Comparison of ENCODE assay signal across 26 cellular contexts in the genomic region with DNA sequence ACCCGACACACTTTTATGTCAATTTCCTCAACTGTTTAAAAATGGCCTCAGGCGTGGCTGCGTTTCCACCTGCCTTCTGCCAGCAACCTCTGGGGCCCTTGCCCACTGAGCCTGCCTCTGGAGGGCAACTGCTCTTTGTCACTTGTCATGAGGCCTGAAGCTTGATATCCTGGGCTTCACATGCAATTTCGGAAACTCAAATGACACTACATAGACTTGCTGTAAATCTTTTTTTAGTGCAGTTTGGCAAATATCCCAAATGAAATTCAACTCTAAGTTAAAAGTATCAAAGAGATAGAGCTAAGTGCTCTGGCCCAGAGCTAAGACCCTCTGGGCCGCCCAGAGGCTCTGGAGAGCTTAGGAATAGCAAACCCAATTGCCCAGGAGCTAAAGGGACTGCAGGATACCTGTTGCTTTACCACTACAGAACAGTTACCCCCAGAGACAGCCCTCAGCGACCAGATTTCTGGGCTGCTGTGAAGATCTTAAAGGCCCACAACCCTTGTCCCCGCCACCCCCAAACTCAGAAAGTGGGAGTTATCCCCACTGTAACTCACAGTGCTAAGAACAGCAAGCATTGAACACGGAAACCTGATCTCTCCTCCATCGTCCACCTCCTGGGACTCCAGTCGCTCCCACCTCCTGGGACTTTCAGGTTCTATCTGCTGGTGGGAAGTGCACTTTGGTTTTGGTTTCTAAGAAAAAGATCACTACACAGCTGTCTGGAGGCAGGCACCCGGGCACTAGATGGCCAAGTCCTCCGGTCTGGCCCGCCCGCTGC. TPM values are rescaled to one million over a fixed set of nuclear protein-coding genes. Genes with fewer than 3 reads are reported as not detected.
DNase-seq lines count a peak whose midpoint lies in the region; ATAC-seq and TF ChIP-seq lines count a peak whose summit lies in the region.
"Had no signal": no experiment of that assay in that cellular context is flagged by ENCODE, and none has a peak within 500 bp of the region (broad histone marks: within the 10 kb centered on the region; RNA-seq: fewer than 3 reads in every experiment).

No MANE protein-coding gene starts in this region.

- H3K4me2 ChIP-seq in GM23338, result 0 out of 2 replicates have a peak overlapping the region, but pooled peaks have one; percentile 26
- H3K4me2 ChIP-seq: KMS-11 had no signal

- H3K9me2 ChIP-seq in GM23338 (ENCODE audit: insufficient read depth), result no peaks in the 10 kb centered on the region

- TF ChIP-seq POLR2A in gastrocnemius medialis (IDR thresholded peaks at IDR 0.05), result no peak
- TF ChIP-seq POLR2A in gastroesophageal sphincter (IDR thresholded peaks at IDR 0.05), result no peak

- no peak overlapping the region for H3K27ac Mint-ChIP-seq in GM23338
- H3K27ac Mint-ChIP-seq: activated CD4-positive, alpha-beta T cell treated with anti-CD3 and anti-CD28 coated beads, Interleukin-2, amount 10 ng/mL, durations not matched to agents 24 days and 14 days; activated naive CD4-positive, alpha-beta T cell treated with anti-CD3 and anti-CD28 coated beads, Interleukin-2, amount 50 U/mL, for 72 hours; activated T-helper 17 cell treated with anti-CD3 and anti-CD28 coated beads, Interleukin-2, amount 50 U/mL, for 72 hours; CD8-positive, alpha-beta memory T cell; stimulated activated naive B cell treated with anti-CD40 and anti-IgM and Interleukin-4, amounts not matched to agents 10 μg/mL and 1 μg/mL and 100 μg/mL, for 72 hours had no signal

- peak overlapping the region; percentile 50 for H3K4me3 Mint-ChIP-seq in GM23338
- H3K4me3 Mint-ChIP-seq: activated CD4-positive, alpha-beta T cell treated with anti-CD3 and anti-CD28 coated beads, Interleukin-2, amount 10 ng/mL, durations not matched to agents 24 days and 14 days; activated T-helper 17 cell treated with anti-CD3 and anti-CD28 coated beads, Interleukin-2, amount 50 U/mL, for 72 hours; stimulated activated naive B cell treated with anti-CD40 and anti-IgM and Interleukin-4, amounts not matched to agents 10 μg/mL and 1 μg/mL and 100 μg/mL, for 72 hours had no signal

- H3K27me3 ChIP-seq in GM23338 (ENCODE audit: insufficient read depth) (peaks cover 28% of the 10 kb centered on the region), gastrocnemius medialis (peaks cover 2 to 7% (median 3%) of the 10 kb centered on the region in 3 donors), gastroesophageal sphincter (peaks cover 85% of the 10 kb centered on the region)

- H3K9me3 ChIP-seq in gastrocnemius medialis (no peaks in the 10 kb centered on the region), gastroesophageal sphincter (no peaks in the 10 kb centered on the region)
- H3K9me3 ChIP-seq: tibial nerve had no signal

- in situ Hi-C loops in gastrocnemius medialis (cut with MboI; ENCODE audit: low sequenced_read_pairs in 4 of 4), result no loop called here

- peak overlapping the region; percentile 97 for H2AFZ ChIP-seq in GM23338

- no peaks in the 10 kb centered on the region for H3K36me3 ChIP-seq in GM23338 (ENCODE audit: insufficient read depth)
- H3K36me3 ChIP-seq in gastrocnemius medialis, result no peaks in the 10 kb centered on the region
- H3K36me3 ChIP-seq in gastroesophageal sphincter, result no peaks in the 10 kb centered on the region
- H3K36me3 ChIP-seq: tibial nerve had no signal

- peaks cover 4% of the 10 kb centered on the region; the same call in 1 of the 2 replicates for H3F3A ChIP-seq in GM23338 (replicated peaks; ENCODE audit: low read depth)

- no peak for DNase-seq in GM23338 (ENCODE audit: low spot score)
- peak; percentile 5 for DNase-seq in NCI-H69 (lab: John Stamatoyannopoulos, UW)
- DNase-seq in left cardiac atrium, result no peak
- DNase-seq in gastrocnemius medialis, result peak in 1 of 2 donors; percentile 44
- no peak for DNase-seq in dermis blood vessel endothelial cell
- no peak for DNase-seq in activated CD4-positive, alpha-beta T cell treated with anti-CD3 and anti-CD28 coated beads for 48 hours
- DNase-seq in amniotic stem cell (lab: John Stamatoyannopoulos, UW), result no peak
- DNase-seq: activated CD4-positive, alpha-beta T cell treated with anti-CD3 and anti-CD28 coated beads, Interleukin-2, amount 10 ng/mL, durations not matched to agents 24 days and 14 days; CD8-positive, alpha-beta memory T cell; DMS153; GF-D8; kidney glomerular epithelial cell; mesendoderm; NCI-H1694; NCI-H774; stimulated activated CD4-positive, alpha-beta T cell treated with anti-CD3 and anti-CD28 coated beads, Interleukin-2, amount 100 ng/mL, for 48 hours; stimulated activated naive B cell treated with anti-CD40 and anti-IgM and Interleukin-4, amounts not matched to agents 10 μg/mL and 1 μg/mL and 100 μg/mL, for 72 hours had no signal

- no peak for TF ChIP-seq EP300 in gastroesophageal sphincter (IDR thresholded peaks at IDR 0.05)

- H3K9me3 Mint-ChIP-seq in GM23338, result peaks cover 6% of the 10 kb centered on the region; the same call in 2 of the 3 replicates
- H3K9me3 Mint-ChIP-seq: activated CD4-positive, alpha-beta T cell treated with anti-CD3 and anti-CD28 coated beads, Interleukin-2, amount 10 ng/mL, durations not matched to agents 24 days and 14 days; activated naive CD4-positive, alpha-beta T cell treated with anti-CD3 and anti-CD28 coated beads, Interleukin-2, amount 50 U/mL, for 72 hours; activated T-helper 17 cell treated with anti-CD3 and anti-CD28 coated beads, Interleukin-2, amount 50 U/mL, for 72 hours; CD8-positive, alpha-beta memory T cell; nephron; stimulated activated naive B cell treated with anti-CD40 and anti-IgM and Interleukin-4, amounts not matched to agents 10 μg/mL and 1 μg/mL and 100 μg/mL, for 72 hours had no signal

- H3K36me3 Mint-ChIP-seq in GM23338 (ENCODE audit: low read depth), result no peaks in the 10 kb centered on the region
- H3K36me3 Mint-ChIP-seq: activated naive CD4-positive, alpha-beta T cell treated with anti-CD3 and anti-CD28 coated beads, Interleukin-2, amount 50 U/mL, for 72 hours had no signal

- H3K27ac ChIP-seq in GM23338 (ENCODE audit: low read depth), result no peak overlapping the region
- no peak overlapping the region for H3K27ac ChIP-seq in gastrocnemius medialis
- H3K27ac ChIP-seq in gastroesophageal sphincter, result no peak overlapping the region
- H3K27ac ChIP-seq: KMS-11, skin epidermis, tibial nerve had no signal

- WGBS in gastroesophageal sphincter (ENCODE audit: low coverage in 1 of 2), 2 donors, result 63 to 78% methylated on average over 5 to 7 of the region's 14 CpGs

- H3K27me3 Mint-ChIP-seq in GM23338 (ENCODE audit: insufficient read depth, low read depth, poor library complexity), result peaks cover 25% of the 10 kb centered on the region

- H3K4me1 ChIP-seq in GM23338 (ENCODE audit: insufficient read depth), result peaks cover 7% of the 10 kb centered on the region
- H3K4me1 ChIP-seq in gastrocnemius medialis, result peaks cover 13 to 17% of the 10 kb centered on the region in 2 donors
- peaks cover 0 to 16% (median 3%) of the 10 kb centered on the region in 3 donors for H3K4me1 ChIP-seq in gastroesophageal sphincter

- ATAC-seq in GM23338 (peak; percentile 20), left cardiac atrium (peak; percentile 77 to 92), gastrocnemius medialis (peak; percentile 89 to 90), gastroesophageal sphincter (no peak)
- ATAC-seq: activated naive CD4-positive, alpha-beta T cell treated with anti-CD3 and anti-CD28 coated beads, Interleukin-2, amount 50 U/mL, for 72 hours; activated T-helper 17 cell treated with anti-CD3 and anti-CD28 coated beads, Interleukin-2, amount 50 U/mL, for 72 hours; stimulated activated naive B cell treated with anti-CD40 and anti-IgM and Interleukin-4, amounts not matched to agents 10 μg/mL and 1 μg/mL and 100 μg/mL, for 72 hours had no signal

- TF ChIP-seq CTCF in GM23338 (conservative IDR thresholded peaks at IDR 0.05; ENCODE audit: low read depth in 2 of 2), result no peak
- no peak for TF ChIP-seq CTCF in gastrocnemius medialis (IDR thresholded peaks at IDR 0.05 in 4 of 5, conservative IDR thresholded peaks at IDR 0.05 in 1 of 5)
- TF ChIP-seq CTCF in gastroesophageal sphincter (IDR thresholded peaks at IDR 0.05), result no peak

- intact Hi-C loops in left cardiac atrium (cut with DNase I) (no loop called here), gastrocnemius medialis (cut with DNase I; ENCODE audit: low total_unique reads) (no loop called here)

- no peaks in the 10 kb centered on the region for H4K20me1 ChIP-seq in GM23338 (replicated peaks; ENCODE audit: insufficient read depth)

- H3K79me2 ChIP-seq in GM23338 (replicated peaks; ENCODE audit: insufficient read depth), result no peaks in the 10 kb centered on the region

- peak overlapping the region; percentile 36; the same call in 1 of the 2 replicates for H3K4me3 ChIP-seq in GM23338
- peak overlapping the region in 2 of 4 donors; percentile 15 to 36 for H3K4me3 ChIP-seq in gastrocnemius medialis
- H3K4me3 ChIP-seq in gastroesophageal sphincter, result no peak overlapping the region
- H3K4me3 ChIP-seq: skin epidermis had no signal

- peaks cover 8% of the 10 kb centered on the region for H3K4me1 Mint-ChIP-seq in GM23338
- H3K4me1 Mint-ChIP-seq: activated T-helper 17 cell treated with anti-CD3 and anti-CD28 coated beads, Interleukin-2, amount 50 U/mL, for 72 hours had no signal

TF ChIP-seq in GM23338, 12 proteins besides CTCF, POLR2A, EP300 and RAD21 (continues in another document):
- TF ChIP-seq EZH2 (IDR thresholded peaks at IDR 0.05; ENCODE audit: low read depth, unreplicated experiment), result no peak

RNA-seq across cellular contexts. Expression of a gene that starts 19.4 kb away (rescaled TPM):
- total RNA-seq in GM23338 (2014; rRNA removed; shearing (Covaris generic)), result 0.17 and 1.2 TPM in 2 replicates
- 0.19 and 0.23 TPM in 2 replicates for polyA plus RNA-seq in GM23338 (2016; fragmentation: Nextera tagmentation; extraction: Ambion mirVana)
- total RNA-seq in left cardiac atrium (1 to 10 TPM; 6.2 to 8.0 TPM), gastrocnemius medialis (not detected), gastroesophageal sphincter (under 1 TPM in 2 of 4 donors, not detected in 2; 0.04 to 0.07 TPM), dermis blood vessel endothelial cell (under 0.01 TPM in 1 of 2 replicates, not detected in the other)
- total RNA-seq: activated CD4-positive, alpha-beta T cell treated with anti-CD3 and anti-CD28 coated beads, Interleukin-2, amount 10 ng/mL, durations not matched to agents 24 days and 14 days; OCI-LY7; posterior vena cava had no signal

RNA-seq across cellular contexts. Expression of a gene that starts 51.3 kb away (rescaled TPM):
- total RNA-seq in GM23338 (2014; rRNA removed; shearing (Covaris generic)), result not detected in 2 replicates
- not detected in 2 replicates for polyA plus RNA-seq in GM23338 (2016; fragmentation: Nextera tagmentation; extraction: Ambion mirVana)
- total RNA-seq in left cardiac atrium (under 1 TPM in 1 of 2 donors, not detected in 1; 0.27 TPM), gastrocnemius medialis (under 1 TPM in 3 of 4 donors, not detected in 1; 0.35 to 0.72 (median 0.36) TPM), gastroesophageal sphincter (10 to 100 TPM in 1 of 4 donors, 1 to 10 TPM in 2, under 1 TPM in 1; 0.54 to 57.5 (median 5.6) TPM), dermis blood vessel endothelial cell (0.05 and 0.17 TPM in 2 replicates)
- total RNA-seq: OCI-LY7 had no signal
- polyA plus RNA-seq: CD8-positive, alpha-beta memory T cell had no signal
